In the genomic region with DNA sequence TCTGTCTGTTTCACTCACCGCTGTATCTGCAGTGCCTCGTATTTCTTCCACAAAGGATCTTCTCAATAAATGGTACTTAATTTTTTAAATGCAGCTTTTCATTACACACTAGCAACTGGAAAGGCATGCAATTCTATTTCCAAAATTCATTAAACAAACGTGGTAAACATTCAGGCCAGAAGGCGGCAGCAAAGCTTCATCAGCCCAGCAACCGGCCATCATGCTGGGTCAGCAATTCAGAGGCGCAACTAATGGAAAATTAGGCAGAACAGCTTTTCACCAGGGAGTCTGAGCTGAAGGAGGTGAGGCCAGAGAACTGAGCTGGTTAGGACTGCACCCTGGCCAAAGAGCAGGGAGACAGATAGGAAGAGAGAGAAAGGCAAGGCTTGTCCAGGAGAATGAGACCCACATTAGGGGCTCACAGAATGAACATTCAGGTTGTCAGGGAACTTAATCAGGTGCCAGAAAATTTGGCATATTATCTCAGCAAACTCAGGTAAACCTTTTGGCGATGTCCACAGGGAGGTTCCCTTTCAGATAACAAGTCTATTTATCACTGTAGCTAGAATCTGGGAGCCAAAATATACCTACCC, we compare ENCODE assay signal across 9 cellular contexts. TPM values are rescaled to one million over a fixed set of nuclear protein-coding genes. Genes with fewer than 3 reads are reported as not detected.
DNase-seq lines count a peak whose midpoint lies in the region; ATAC-seq, FAIRE-seq and TF ChIP-seq lines count a peak whose summit lies in the region.
"Had no signal": no experiment of that assay in that cellular context is flagged by ENCODE, and none has a peak within 500 bp of the region (broad histone marks: within the 10 kb centered on the region; RNA-seq: fewer than 3 reads in every experiment).

No MANE protein-coding gene starts in this region.

- peak; percentile 57 for ATAC-seq in GM21723 (IDR thresholded peaks at IDR 0.05; ENCODE audit: unreplicated experiment)
- peak; percentile 25 for ATAC-seq in left colon
- ATAC-seq in activated CD4-positive, CD25-positive, alpha-beta regulatory T cell treated with anti-CD3 and anti-CD28 coated beads, Interleukin-2, amount 50 U/mL, for 24 hours, result no peak
- no peak for ATAC-seq in HG02852 (IDR thresholded peaks at IDR 0.05; ENCODE audit: unreplicated experiment)

- intact Hi-C loops in left colon (cut with DNase I, micrococcal nuclease), result loop anchor here in 1 of 2 donors (5.0 to 10.0 kb wide), 2 partner anchors 59 to 467 kb away; no protein-coding TSS in a partner anchor

- H3K4me3 ChIP-seq in bronchial epithelial cell (ENCODE audit: low read depth, low read length), result no peak overlapping the region
- H3K4me3 ChIP-seq: SJSA1 had no signal

- no peak for FAIRE-seq in bronchial epithelial cell (lab: Jason Lieb, UNC)

- peak; percentile 79 for TF ChIP-seq CTCF in bronchial epithelial cell (IDR thresholded peaks at IDR 0.05; ENCODE audit: insufficient read depth, low read length, severe bottlenecking)

- H3K36me3 ChIP-seq in bronchial epithelial cell (ENCODE audit: control insufficient read depth, insufficient read depth, low read length), result no peaks in the 10 kb centered on the region
- H3K36me3 ChIP-seq: SJSA1 had no signal

- H3K27me3 ChIP-seq in bronchial epithelial cell (ENCODE audit: control insufficient read depth, insufficient read depth, low read length), result no peaks in the 10 kb centered on the region
- H3K27me3 ChIP-seq: SJSA1 had no signal

- DNase-seq in DMS 273 (lab: John Stamatoyannopoulos, UW; ENCODE audit: unreplicated experiment) (peak; percentile 69), NCI-H345 (lab: John Stamatoyannopoulos, UW) (peak; percentile 19), bronchial epithelial cell (ENCODE audit: low read depth) (peak; percentile 49), left colon (peak in 1 of 2 donors; percentile 37), ureter (ENCODE audit: low spot score) (peak; percentile 63)

RNA-seq across cellular contexts. Expression of a gene that starts 17.7 kb away (rescaled TPM):
- total RNA-seq in bronchial epithelial cell (3.6 and 4.5 TPM in 2 replicates), left colon (1 to 10 TPM; 2.0 to 3.5 TPM), ureter (22.9 TPM)

Comparison
In these comparisons a context has a peak if more than half of its experiments do, and no peak if none do; other contexts are left out.
1. ATAC-seq: peak in GM21723 (single experiment) and left colon (single experiment); none in activated CD4-positive, CD25-positive, alpha-beta regulatory T cell treated with anti-CD3 and anti-CD28 coated beads, Interleukin-2, amount 50 U/mL, for 24 hours (0 of 2) and HG02852 (single experiment).